ENCODE assay signal across 8 cellular contexts in genomic region chr2:208255557-208256106, GRCh38. TPM values are rescaled to one million over a fixed set of nuclear protein-coding genes. Genes with fewer than 3 reads are reported as not detected.
DNase-seq lines count a peak whose midpoint lies in the region; ATAC-seq and TF ChIP-seq lines count a peak whose summit lies in the region.

No MANE protein-coding gene starts in this region.

- in situ Hi-C loops in mammary epithelial cell (cut with MboI; ENCODE audit: low sequenced_read_pairs in 2 of 2), result loop anchor here in 1 of 2 donors (10.0 kb wide), 1 partner anchor 81 kb away; no protein-coding TSS in a partner anchor

- H3K79me2 ChIP-seq in mammary epithelial cell (ENCODE audit: insufficient read depth, low read length), result peaks cover 34% of the 10 kb centered on the region

- H3K27me3 ChIP-seq in A673 (replicated peaks; ENCODE audit: insufficient read depth, low read depth, low read length, poor library complexity) (no peaks in the 10 kb centered on the region), mammary epithelial cell (ENCODE audit: insufficient read depth, low read length) (no peaks in the 10 kb centered on the region)

- H3K27me3 Mint-ChIP-seq in naive thymus-derived CD8-positive, alpha-beta T cell, result peaks cover 0 to 2% (median 0%) of the 10 kb centered on the region in 5 donors

- no peaks in the 10 kb centered on the region for H3K9me3 ChIP-seq in A673 (ENCODE audit: low read depth, low read length, poor library complexity, severe bottlenecking)
- no peaks in the 10 kb centered on the region for H3K9me3 ChIP-seq in mammary epithelial cell (replicated peaks; ENCODE audit: insufficient read depth, low read length)

- H3K4me1 ChIP-seq in A673 (ENCODE audit: insufficient read depth, low read length, poor library complexity, severe bottlenecking) (peaks cover 10% of the 10 kb centered on the region), mammary epithelial cell (ENCODE audit: insufficient read depth, low read length) (peaks cover 23% of the 10 kb centered on the region)

- TF ChIP-seq CTCF in A673 (conservative IDR thresholded peaks at IDR 0.05; ENCODE audit: low read depth, low read length) (no peak), mammary epithelial cell (conservative IDR thresholded peaks at IDR 0.05 in 1 of 2, IDR thresholded peaks at IDR 0.05 in 1 of 2; ENCODE audit: extremely low read depth in 1 of 2, insufficient read depth in 1 of 2, low read depth in 1 of 2, low read length in 2 of 2) (no peak)

- H3K9me3 Mint-ChIP-seq in naive thymus-derived CD8-positive, alpha-beta T cell, result no peaks in the 10 kb centered on the region

- H3K4me3 Mint-ChIP-seq in naive thymus-derived CD8-positive, alpha-beta T cell, result peak overlapping the region; percentile 95 to 100 (median 99)

- dilution Hi-C loops in mammary epithelial cell (cut with HindIII; ENCODE audit: low sequenced_read_pairs), result loop anchor here (25.0 kb wide), 1 partner anchor 143 kb away; the partner anchor contains the start of gene CRYGD

- H3K4me1 Mint-ChIP-seq in naive thymus-derived CD8-positive, alpha-beta T cell, result peaks cover 13 to 44% (median 29%) of the 10 kb centered on the region in 4 donors

- H3K4me3 ChIP-seq in A673 (ENCODE audit: low read depth, low read length, poor library complexity, severe bottlenecking) (peak overlapping the region; percentile 100), mammary epithelial cell (replicated peaks in 1 of 3; ENCODE audit: insufficient read depth in 1 of 3, low read depth in 2 of 3, low read length in 3 of 3) (peak overlapping the region; percentile 73 to 97 (median 83))

- BruUV-seq in A673 (replicated peaks; lab: Mats Ljungman, UMichigan) (no TSS peak), mammary epithelial cell (replicated peaks; lab: Mats Ljungman, UMichigan) (no TSS peak)

- DNase-seq in A673 (ENCODE audit: low spot score), result no peak
- DNase-seq in mammary epithelial cell, result no peak
- DNase-seq in naive thymus-derived CD8-positive, alpha-beta T cell, result no peak
- DNase-seq in GDM1 (lab: John Stamatoyannopoulos, UW), result no peak
- no peak for DNase-seq in DMS114 treated with DMSO at 0.1 percent for 48 hours (lab: John Stamatoyannopoulos, UW; ENCODE audit: unreplicated experiment)
- no peak for DNase-seq in NCI-H526 (lab: John Stamatoyannopoulos, UW)

- POLR2A ChIA-PET in A673 (lab: Charles Lee; ENCODE audit: low non-redundant PET), result no interaction called here
- POLR2A ChIA-PET in naive thymus-derived CD8-positive, alpha-beta T cell (lab: Charles Lee), result interaction anchor here (1.5 to 6.2 kb wide), 2 partner anchors 12 to 26 kb away, joined by 3 to 98 read pairs; partner anchors contain the start of gene PIKFYVE

- H3K36me3 ChIP-seq in A673 (ENCODE audit: insufficient read depth, low read length, poor library complexity, severe bottlenecking) (peaks cover 30% of the 10 kb centered on the region), mammary epithelial cell (ENCODE audit: insufficient read depth, low read length) (peaks cover 4% of the 10 kb centered on the region)

- peak overlapping the region; percentile 78 to 94 (median 88) for H3K27ac Mint-ChIP-seq in naive thymus-derived CD8-positive, alpha-beta T cell

- peaks cover 0 to 18% (median 2%) of the 10 kb centered on the region in 3 donors for H3K36me3 Mint-ChIP-seq in naive thymus-derived CD8-positive, alpha-beta T cell

- peak overlapping the region; percentile 33 for H3K9ac ChIP-seq in mammary epithelial cell (ENCODE audit: insufficient read depth, low read length)

- no peaks in the 10 kb centered on the region for H4K20me1 ChIP-seq in mammary epithelial cell (ENCODE audit: insufficient read depth, low read length)

- H3K4me2 ChIP-seq in mammary epithelial cell (ENCODE audit: insufficient read depth, low read depth, low read length), result peak overlapping the region; percentile 90

- peak overlapping the region; percentile 84 for H3K27ac ChIP-seq in A673 (ENCODE audit: low read depth, low read length, poor library complexity, severe bottlenecking)
- peak overlapping the region; percentile 29 for H3K27ac ChIP-seq in mammary epithelial cell (ENCODE audit: insufficient read depth, low read depth, low read length)

- WGBS in mammary epithelial cell (ENCODE audit: low coverage, missing lambda C conversion rate), result 38% methylated on average over 8 of the region's 13 CpGs

- H2AFZ ChIP-seq in mammary epithelial cell (ENCODE audit: low read depth, low read length), result peak overlapping the region; percentile 90

- intact Hi-C loops in A673 (cut with micrococcal nuclease; ENCODE audit: unreplicated experiment) (loop anchor here (10.0 kb wide), 1 partner anchor 511 kb away; no protein-coding TSS in a partner anchor), mammary epithelial cell (cut with micrococcal nuclease) (loop anchor here (1.0 to 10.0 kb wide), 3 partner anchors 11 to 1079 kb away; partner anchors contain the start of gene PIKFYVE)

- CTCF ChIA-PET in A673 (lab: Charles Lee) (interaction anchor here (0.6 to 1.4 kb wide), 4 partner anchors 10 to 1915 kb away, joined by 3 to 10 read pairs (median 6); partner anchors contain the start of gene PIKFYVE), mammary epithelial cell (lab: Charles Lee; ENCODE audit: low non-redundant PET) (interaction anchor here (0.6 kb wide), 1 partner anchor 1075 kb away, joined by 3 read pairs; no protein-coding TSS in a partner anchor)

- ATAC-seq in GM19438 (IDR thresholded peaks at IDR 0.05; ENCODE audit: low read depth, unreplicated experiment) (peak; percentile 26), HG03469 (IDR thresholded peaks at IDR 0.05; ENCODE audit: unreplicated experiment) (peak; percentile 9)
- no peak for ATAC-seq in naive thymus-derived CD8-positive, alpha-beta T cell

RNA-seq across cellular contexts. Expression of gene IDH1, which starts 0.8 kb away (rescaled TPM):
- total RNA-seq in A673 (2021) (191 and 196 TPM in 2 replicates), mammary epithelial cell (100 to 1,000 TPM; 113 to 125 TPM)
- polyA plus RNA-seq in mammary epithelial cell, result 110 TPM
- polyA minus RNA-seq in mammary epithelial cell, result 73.6 TPM
- 10 to 100 TPM; 20.0 to 20.8 TPM for total RNA-seq in naive thymus-derived CD8-positive, alpha-beta T cell
- 1 to 10 TPM; 2.6 to 5.5 (median 3.8) TPM for polyA plus RNA-seq in naive thymus-derived CD8-positive, alpha-beta T cell

RNA-seq across cellular contexts. Expression of gene PIKFYVE, which starts 10.4 kb away (rescaled TPM):
- total RNA-seq in A673 (2021), result 28.8 and 32.1 TPM in 2 replicates
- 10 to 100 TPM; 31.9 to 44.2 TPM for total RNA-seq in mammary epithelial cell
- polyA plus RNA-seq in mammary epithelial cell, result 11.8 TPM
- 24.4 TPM for polyA minus RNA-seq in mammary epithelial cell
- 10 to 100 TPM; 50.6 to 51.2 TPM for total RNA-seq in naive thymus-derived CD8-positive, alpha-beta T cell
- polyA plus RNA-seq in naive thymus-derived CD8-positive, alpha-beta T cell, result 1 to 10 TPM; 5.3 to 6.6 (median 5.4) TPM

Comparison
In these comparisons a context has a peak if more than half of its experiments do, and no peak if none do; other contexts are left out.
1. ATAC-seq: peak in GM19438 (single experiment) and HG03469 (single experiment); none in naive thymus-derived CD8-positive, alpha-beta T cell (0 of 2).